ENCODE assay signal across 11 cellular contexts in genomic region chr11:41309716-41310115, GRCh38.
A peak's percentile ranks its signal among the peaks of the same experiment; 100 is the strongest.
DNase-seq lines count a peak whose midpoint lies in the region; ATAC-seq and TF ChIP-seq lines count a peak whose summit lies in the region.
"Had no signal": no experiment of that assay in that cellular context is flagged by ENCODE, and none has a peak within 500 bp of the region (broad histone marks: within the 10 kb centered on the region; RNA-seq: fewer than 3 reads in every experiment).

No MANE protein-coding gene starts in this region.

- TF ChIP-seq CTCF in GM10266 (IDR thresholded peaks at IDR 0.05; ENCODE audit: control insufficient read depth, insufficient read depth, low read depth, missing control alignments) (peak; percentile 23), stomach (IDR thresholded peaks at IDR 0.05) (no peak)

- no peaks in the 10 kb centered on the region for H3K4me1 ChIP-seq in stomach

- DNase-seq in GM10266 (ENCODE audit: extremely low spot score) (no peak), RPMI8226 (peak; percentile 15), stomach (no peak), COLO829 (ENCODE audit: low spot score) (no peak), G401 (ENCODE audit: low spot score) (no peak)
- DNase-seq in activated naive CD4-positive, alpha-beta T cell treated with anti-CD3 and anti-CD28 coated beads, Interleukin-2, amount 50 U/mL, for 16 hours, result no peak
- DNase-seq: naive B cell; NCI-H524 treated with DMSO at 0.1 percent for 48 hours; stimulated activated CD4-positive, alpha-beta T cell treated with anti-CD3 and anti-CD28 coated beads, Interleukin-15, amount 100 ng/mL, for 24 hours had no signal

- H3K27me3 ChIP-seq in stomach, result no peaks in the 10 kb centered on the region

- ATAC-seq in GM21390 (IDR thresholded peaks at IDR 0.05; ENCODE audit: unreplicated experiment) (peak; percentile 18), HG03159 (IDR thresholded peaks at IDR 0.05; ENCODE audit: unreplicated experiment) (peak; percentile 21)

- no peak for TF ChIP-seq EP300 in stomach (IDR thresholded peaks at IDR 0.05)

- H3K36me3 ChIP-seq in stomach, result no peaks in the 10 kb centered on the region

- no peak overlapping the region for H3K4me3 ChIP-seq in stomach

- intact Hi-C loops in stomach (cut with DNase I; ENCODE audit: low total_unique reads), result no loop called here

- TF ChIP-seq POLR2A in stomach (IDR thresholded peaks at IDR 0.05), result no peak

- WGBS in stomach, 5 donors, result 56 to 68% (median 60%) methylated on average over 4 of the region's 4 CpGs

- H3K9me3 ChIP-seq in stomach, result no peaks in the 10 kb centered on the region

- in situ Hi-C loops in G401 (cut with HindIII; ENCODE audit: low sequenced_read_pairs), result no loop called here

- H3K27ac ChIP-seq in stomach, result no peak overlapping the region
